11 cellular contexts compared by ENCODE assay signal in genomic region chr7:22663319-22663718, GRCh38.
DNase-seq lines count a peak whose midpoint lies in the region; ATAC-seq and TF ChIP-seq lines count a peak whose summit lies in the region.
"Had no signal": no experiment of that assay in that cellular context is flagged by ENCODE, and none has a peak within 500 bp of the region (broad histone marks: within the 10 kb centered on the region; RNA-seq: fewer than 3 reads in every experiment).

No MANE protein-coding gene starts in this region.

- H3K79me2 ChIP-seq in osteoblast (ENCODE audit: insufficient read depth, low read length) = no peaks in the 10 kb centered on the region

- H3K27ac ChIP-seq in osteoblast (ENCODE audit: low read depth, low read length) = peak overlapping the region; percentile 82
- H3K27ac ChIP-seq: uterus had no signal

- H3K9me3 ChIP-seq in osteoblast (ENCODE audit: low read depth, low read length) = no peaks in the 10 kb centered on the region
- H3K9me3 ChIP-seq: uterus had no signal

- ATAC-seq in HG03378 (IDR thresholded peaks at IDR 0.05; ENCODE audit: unreplicated experiment) = no peak

- H3K27me3 Mint-ChIP-seq in IgD-negative memory B cell = no peaks in the 10 kb centered on the region

- peak overlapping the region; percentile 21 for H3K4me2 ChIP-seq in osteoblast (ENCODE audit: insufficient read depth, low read length)

- H3K4me1 Mint-ChIP-seq in IgD-negative memory B cell = peaks cover 33 to 42% (median 36%) of the 10 kb centered on the region in 3 donors

- no peaks in the 10 kb centered on the region for H3K36me3 Mint-ChIP-seq in IgD-negative memory B cell

- TF ChIP-seq CTCF in osteoblast (IDR thresholded peaks at IDR 0.05; ENCODE audit: extremely low read depth, low read depth, low read length) = no peak

- H3K4me3 Mint-ChIP-seq in IgD-negative memory B cell = peak overlapping the region in 1 of 4 donors; percentile 1
- H3K4me3 Mint-ChIP-seq: T-helper 1 cell treated with Interleukin-12 subunit alpha and Interleukin-12 subunit beta and Interleukin-4 antibody, amounts not matched to agents 30 μg/mL and 1 μg/mL, for 36 hours had no signal

- no peak overlapping the region for H3K4me3 ChIP-seq in osteoblast (ENCODE audit: insufficient read depth, low read length)
- H3K4me3 ChIP-seq: uterus had no signal

- no peaks in the 10 kb centered on the region for H4K20me1 ChIP-seq in osteoblast (ENCODE audit: insufficient read depth, low read length)

- no peaks in the 10 kb centered on the region for H3K36me3 ChIP-seq in osteoblast (ENCODE audit: insufficient read depth, low read length)
- H3K36me3 ChIP-seq: uterus had no signal

- peak; percentile 40 for DNase-seq in activated CD4-positive, alpha-beta T cell treated with anti-CD3 and anti-CD28 coated beads for 48 hours
- DNase-seq in activated CD4-positive, alpha-beta T cell treated with anti-CD3 and anti-CD28 coated beads for 4 hours = no peak
- peak; percentile 68 for DNase-seq in amniotic epithelial cell (ENCODE audit: low read depth)
- peak; percentile 73 for DNase-seq in osteoblast (ENCODE audit: insufficient read length, low spot score, missing footprints)
- no peak for DNase-seq in NCI-H1930 (lab: John Stamatoyannopoulos, UW)
- no peak for DNase-seq in C1 segment of cervical spinal cord (lab: John Stamatoyannopoulos, UW)
- DNase-seq: NCI-H2081, uterus had no signal

- peaks cover 49% of the 10 kb centered on the region for H3K4me1 ChIP-seq in osteoblast (ENCODE audit: insufficient read depth, low read length)
- H3K4me1 ChIP-seq: uterus had no signal

- H3K27ac Mint-ChIP-seq in IgD-negative memory B cell = peak overlapping the region in 2 of 3 donors; percentile 27 to 74
- H3K27ac Mint-ChIP-seq: T-helper 1 cell treated with Interleukin-12 subunit alpha and Interleukin-12 subunit beta and Interleukin-4 antibody, amounts not matched to agents 30 μg/mL and 1 μg/mL, for 36 hours had no signal

- H3K9me3 Mint-ChIP-seq in IgD-negative memory B cell = no peaks in the 10 kb centered on the region

- no peaks in the 10 kb centered on the region for H3K27me3 ChIP-seq in osteoblast (ENCODE audit: insufficient read depth, low read length)
- H3K27me3 ChIP-seq: uterus had no signal

- peak overlapping the region; percentile 13 for H2AFZ ChIP-seq in osteoblast (ENCODE audit: low read length)

Comparison
In these comparisons a context has a peak if more than half of its experiments do, and no peak if none do; other contexts are left out.
1. DNase-seq: peak in activated CD4-positive, alpha-beta T cell treated with anti-CD3 and anti-CD28 coated beads for 48 hours (single experiment), amniotic epithelial cell (single experiment) and osteoblast (single experiment); none in activated CD4-positive, alpha-beta T cell treated with anti-CD3 and anti-CD28 coated beads for 4 hours (0 of 2), NCI-H1930 (0 of 2) and C1 segment of cervical spinal cord (0 of 14).